ENCODE assay signal across 9 cellular contexts in the genomic region with DNA sequence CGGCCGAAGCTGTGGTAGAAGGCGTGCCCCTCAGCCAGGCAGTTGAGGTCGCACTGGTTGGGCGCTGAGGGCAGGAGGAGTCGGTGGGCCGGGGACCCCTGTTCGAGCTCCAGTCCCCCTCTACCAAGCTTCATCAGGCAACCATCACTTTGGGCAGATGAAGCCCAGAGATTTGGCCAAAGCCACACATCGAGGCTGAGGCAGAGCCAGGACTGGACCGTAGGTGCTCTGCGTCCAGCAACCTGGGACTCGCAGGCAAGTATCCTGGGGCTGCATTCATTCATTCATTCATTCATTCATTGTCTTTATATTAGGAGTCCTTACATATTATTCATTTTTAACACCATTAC. TPM values are rescaled to one million over a fixed set of nuclear protein-coding genes. Genes with fewer than 3 reads are reported as not detected.
A peak's percentile ranks its signal among the peaks of the same experiment; 100 is the strongest.
DNase-seq lines count a peak whose midpoint lies in the region; ATAC-seq, FAIRE-seq and TF ChIP-seq lines count a peak whose summit lies in the region.
"Had no signal": no experiment of that assay in that cellular context is flagged by ENCODE, and none has a peak within 500 bp of the region (broad histone marks: within the 10 kb centered on the region; RNA-seq: fewer than 3 reads in every experiment).

No MANE protein-coding gene starts in this region.

- TF ChIP-seq POLR2A in endothelial cell of umbilical vein (IDR thresholded peaks at IDR 0.05; ENCODE audit: low read depth, low read length): no peak

- H3K79me2 ChIP-seq in endothelial cell of umbilical vein (ENCODE audit: control insufficient read depth, insufficient read depth, low read length) (no peaks in the 10 kb centered on the region), neural progenitor cell (ENCODE audit: low read depth) (no peaks in the 10 kb centered on the region)

- TF ChIP-seq CTCF in AG10803 (conservative IDR thresholded peaks at IDR 0.05; ENCODE audit: low read length): no peak
- TF ChIP-seq CTCF in endothelial cell of umbilical vein (IDR thresholded peaks at IDR 0.05; ENCODE audit: extremely low read depth in 1 of 2, insufficient read depth in 1 of 2, low read depth in 1 of 2, low read length in 2 of 2): no peak
- no peak for TF ChIP-seq CTCF in neural progenitor cell (IDR thresholded peaks at IDR 0.05)

- H3K9me1 ChIP-seq in endothelial cell of umbilical vein (replicated peaks; ENCODE audit: control insufficient read depth, extremely low read depth, insufficient read depth, low read length): no peaks in the 10 kb centered on the region

- H3K9me3 ChIP-seq in endothelial cell of umbilical vein (replicated peaks; ENCODE audit: control insufficient read depth, insufficient read depth, low read length): no peaks in the 10 kb centered on the region
- no peaks in the 10 kb centered on the region for H3K9me3 ChIP-seq in neural progenitor cell (ENCODE audit: low read depth)

- no peak overlapping the region for H3K9ac ChIP-seq in endothelial cell of umbilical vein (replicated peaks; ENCODE audit: extremely low read depth, insufficient read depth, low read length)
- no peak overlapping the region for H3K9ac ChIP-seq in neural progenitor cell

- FAIRE-seq in endothelial cell of umbilical vein (lab: Jason Lieb, UNC): no peak

- peaks cover 24% of the 10 kb centered on the region for H3K4me1 Mint-ChIP-seq in neural progenitor cell
- H3K4me1 Mint-ChIP-seq in activated CD4-positive, alpha-beta memory T cell treated with anti-CD3 and anti-CD28 coated beads for 36 hours (ENCODE audit: low read depth): peaks cover 10% of the 10 kb centered on the region

- no peak overlapping the region for H3K4me2 ChIP-seq in endothelial cell of umbilical vein (ENCODE audit: insufficient read depth, low read length)
- H3K4me2 ChIP-seq in neural progenitor cell: peak overlapping the region; percentile 16

- H3K36me3 Mint-ChIP-seq in neural progenitor cell: no peaks in the 10 kb centered on the region
- H3K36me3 Mint-ChIP-seq in activated CD4-positive, alpha-beta memory T cell treated with anti-CD3 and anti-CD28 coated beads for 36 hours: no peaks in the 10 kb centered on the region
- H3K36me3 Mint-ChIP-seq: activated naive CD8-positive, alpha-beta T cell had no signal

- POLR2A ChIA-PET in endothelial cell of umbilical vein (lab: Charles Lee): no interaction called here
- POLR2A ChIA-PET in activated CD4-positive, alpha-beta memory T cell treated with anti-CD3 and anti-CD28 coated beads for 36 hours (lab: Charles Lee): no interaction called here

- no peaks in the 10 kb centered on the region for H4K20me1 ChIP-seq in endothelial cell of umbilical vein (replicated peaks; ENCODE audit: control insufficient read depth, extremely low read depth, insufficient read depth, low read length)
- no peaks in the 10 kb centered on the region for H4K20me1 ChIP-seq in neural progenitor cell (ENCODE audit: low read depth)

- H3K27ac ChIP-seq in endothelial cell of umbilical vein (ENCODE audit: insufficient read depth, low read depth, low read length): no peak overlapping the region
- H3K27ac ChIP-seq in neural progenitor cell: no peak overlapping the region

- H3K4me3 Mint-ChIP-seq in neural progenitor cell: peak overlapping the region; percentile 54
- no peak overlapping the region for H3K4me3 Mint-ChIP-seq in activated CD4-positive, alpha-beta memory T cell treated with anti-CD3 and anti-CD28 coated beads for 36 hours

- H3K4me3 ChIP-seq in AG10803 (ENCODE audit: low read length) (peak overlapping the region; percentile 37), endothelial cell of umbilical vein (replicated peaks in 1 of 3; ENCODE audit: insufficient read depth in 1 of 3, low read depth in 1 of 3, low read length in 3 of 3) (no peak overlapping the region), neural progenitor cell (peak overlapping the region; percentile 57)

- peak overlapping the region; percentile 49 for H2AFZ ChIP-seq in endothelial cell of umbilical vein (ENCODE audit: low read depth, low read length)
- H2AFZ ChIP-seq in neural progenitor cell (replicated peaks): peak overlapping the region; percentile 54

- H3K27me3 ChIP-seq in endothelial cell of umbilical vein (ENCODE audit: control insufficient read depth in 2 of 2, insufficient read depth in 2 of 2, low read length in 2 of 2): peaks cover 7 to 12% of the 10 kb centered on the region in 2 experiments
- H3K27me3 ChIP-seq in neural progenitor cell: peaks cover 63% of the 10 kb centered on the region

- DNase-seq in AG10803 (ENCODE audit: low read depth) (no peak), OCI-M1 (lab: John Stamatoyannopoulos, UW) (peak; percentile 32), endothelial cell of umbilical vein (ENCODE audit: low read depth, low spot score) (no peak), neural progenitor cell (ENCODE audit: low spot score) (no peak), T-helper 9 cell (no peak)
- no peak for DNase-seq in activated CD4-positive, alpha-beta memory T cell treated with anti-CD3 and anti-CD28 coated beads for 36 hours
- no peak for DNase-seq in activated CD8-positive, alpha-beta memory T cell treated with anti-CD3 and anti-CD28 coated beads for 24 hours

- H3K27ac Mint-ChIP-seq in neural progenitor cell: no peak overlapping the region
- no peak overlapping the region for H3K27ac Mint-ChIP-seq in activated CD4-positive, alpha-beta memory T cell treated with anti-CD3 and anti-CD28 coated beads for 36 hours

- no TSS peak for BruUV-seq in endothelial cell of umbilical vein (replicated peaks; lab: Mats Ljungman, UMichigan)

- H3K36me3 ChIP-seq in endothelial cell of umbilical vein (ENCODE audit: control insufficient read depth in 2 of 2, extremely low read depth in 1 of 2, insufficient read depth in 2 of 2, low read length in 2 of 2): no peaks in the 10 kb centered on the region
- no peaks in the 10 kb centered on the region for H3K36me3 ChIP-seq in neural progenitor cell

- CTCF ChIA-PET in endothelial cell of umbilical vein (lab: Charles Lee): interaction anchor here (0.8 to 1.1 kb wide), 2 partner anchors 17 to 42 kb away, joined by 3 to 6 read pairs; partner anchors contain the start of gene REEP6
- CTCF ChIA-PET in activated CD4-positive, alpha-beta memory T cell treated with anti-CD3 and anti-CD28 coated beads for 36 hours (lab: Charles Lee): interaction anchor here (1.0 kb wide), 1 partner anchor 260 kb away, joined by 3 read pairs; no protein-coding TSS in a partner anchor

- intact Hi-C loops in endothelial cell of umbilical vein (cut with micrococcal nuclease): no loop called here
- intact Hi-C loops in activated CD4-positive, alpha-beta memory T cell treated with anti-CD3 and anti-CD28 coated beads for 36 hours (cut with micrococcal nuclease): no loop called here

- peaks cover 38% of the 10 kb centered on the region for H3F3A ChIP-seq in neural progenitor cell (ENCODE audit: low read depth)

- ATAC-seq in HG03442 (IDR thresholded peaks at IDR 0.05; ENCODE audit: unreplicated experiment): no peak

- H3K9me3 Mint-ChIP-seq in neural progenitor cell: peaks cover 5% of the 10 kb centered on the region
- H3K9me3 Mint-ChIP-seq in activated CD4-positive, alpha-beta memory T cell treated with anti-CD3 and anti-CD28 coated beads for 36 hours: no peaks in the 10 kb centered on the region

- H3K27me3 Mint-ChIP-seq in neural progenitor cell (ENCODE audit: insufficient read depth, low read depth): peaks cover 20% of the 10 kb centered on the region
- H3K27me3 Mint-ChIP-seq in activated CD4-positive, alpha-beta memory T cell treated with anti-CD3 and anti-CD28 coated beads for 36 hours: peaks cover 10% of the 10 kb centered on the region

- H3K4me1 ChIP-seq in endothelial cell of umbilical vein (ENCODE audit: control insufficient read depth, extremely low read depth, insufficient read depth, low read length) (no peaks in the 10 kb centered on the region), neural progenitor cell (peaks cover 13% of the 10 kb centered on the region)

- dilution Hi-C loops in endothelial cell of umbilical vein (cut with MboI; ENCODE audit: extremely low pct_ligation_motif_present, low sequenced_read_pairs): no loop called here

RNA-seq across cellular contexts. Expression of gene ADAMTSL5, which starts 4.3 kb away (rescaled TPM):
- not detected in 2 replicates for total RNA-seq in endothelial cell of umbilical vein
- 0.07 TPM in 1 of 2 replicates, not detected in the other for polyA plus RNA-seq in endothelial cell of umbilical vein
- 0.01 TPM in 1 of 2 replicates, not detected in the other for polyA plus RNA-seq in endothelial cell of umbilical vein (2011; cell fraction: cytosol; rRNA removed)
- polyA plus RNA-seq in endothelial cell of umbilical vein (2011; cell fraction: nucleus; rRNA removed): not detected in 2 replicates
- not detected in 2 replicates for polyA plus RNA-seq in endothelial cell of umbilical vein (2012)
- 0.08 TPM in 1 of 2 replicates, not detected in the other for polyA minus RNA-seq in endothelial cell of umbilical vein
- 21.5 TPM for polyA minus RNA-seq in endothelial cell of umbilical vein (2011; cell fraction: cytosol; rRNA and poly(A)+ RNA removed)
- not detected in 2 replicates for polyA minus RNA-seq in endothelial cell of umbilical vein (2011; cell fraction: nucleus; rRNA and poly(A)+ RNA removed)
- total RNA-seq in neural progenitor cell (ENCODE audit: low replicate concordance): 0.12 and 0.13 TPM in 2 replicates
- total RNA-seq in activated CD4-positive, alpha-beta memory T cell treated with anti-CD3 and anti-CD28 coated beads for 36 hours: 1 to 10 TPM; 1.9 to 3.7 TPM

RNA-seq across cellular contexts. Expression of gene PLK5, which starts 15.4 kb away (rescaled TPM):
- total RNA-seq in endothelial cell of umbilical vein (not detected in 2 replicates), neural progenitor cell (ENCODE audit: low replicate concordance) (0.81 TPM in 1 of 2 replicates, not detected in the other)
- not detected in 2 replicates for polyA plus RNA-seq in endothelial cell of umbilical vein
- not detected in 2 replicates for polyA plus RNA-seq in endothelial cell of umbilical vein (2011; cell fraction: cytosol; rRNA removed)
- polyA plus RNA-seq in endothelial cell of umbilical vein (2011; cell fraction: nucleus; rRNA removed): 0.07 TPM in 1 of 2 replicates, not detected in the other
- 0.19 TPM in 1 of 2 replicates, not detected in the other for polyA plus RNA-seq in endothelial cell of umbilical vein (2012)
- polyA minus RNA-seq in endothelial cell of umbilical vein: not detected in 2 replicates
- polyA minus RNA-seq in endothelial cell of umbilical vein (2011; cell fraction: cytosol; rRNA and poly(A)+ RNA removed): not detected
- not detected in 2 replicates for polyA minus RNA-seq in endothelial cell of umbilical vein (2011; cell fraction: nucleus; rRNA and poly(A)+ RNA removed)
- total RNA-seq in activated CD4-positive, alpha-beta memory T cell treated with anti-CD3 and anti-CD28 coated beads for 36 hours: not detected

RNA-seq across cellular contexts. Expression of gene REEP6, which starts 17.5 kb away (rescaled TPM):
- total RNA-seq in endothelial cell of umbilical vein: 1.5 and 1.8 TPM in 2 replicates
- 1.3 and 1.5 TPM in 2 replicates for polyA plus RNA-seq in endothelial cell of umbilical vein
- polyA plus RNA-seq in endothelial cell of umbilical vein (2011; cell fraction: cytosol; rRNA removed): 0.56 TPM in 2 replicates
- 0.21 and 0.56 TPM in 2 replicates for polyA plus RNA-seq in endothelial cell of umbilical vein (2011; cell fraction: nucleus; rRNA removed)
- polyA plus RNA-seq in endothelial cell of umbilical vein (2012): 2.0 and 3.6 TPM in 2 replicates
- polyA minus RNA-seq in endothelial cell of umbilical vein: 0.49 and 1.5 TPM in 2 replicates
- 5.2 TPM for polyA minus RNA-seq in endothelial cell of umbilical vein (2011; cell fraction: cytosol; rRNA and poly(A)+ RNA removed)
- polyA minus RNA-seq in endothelial cell of umbilical vein (2011; cell fraction: nucleus; rRNA and poly(A)+ RNA removed): not detected in 2 replicates
- total RNA-seq in neural progenitor cell (ENCODE audit: low replicate concordance): 4.8 and 13.0 TPM in 2 replicates
- 1 to 10 TPM; 1.8 to 1.9 TPM for total RNA-seq in activated CD4-positive, alpha-beta memory T cell treated with anti-CD3 and anti-CD28 coated beads for 36 hours

RNA-seq across cellular contexts. Expression of gene PCSK4, which starts 18.3 kb away (rescaled TPM):
- 0.92 and 1.2 TPM in 2 replicates for total RNA-seq in endothelial cell of umbilical vein
- polyA plus RNA-seq in endothelial cell of umbilical vein: 1.7 TPM in 2 replicates
- polyA plus RNA-seq in endothelial cell of umbilical vein (2011; cell fraction: cytosol; rRNA removed): 0.41 and 0.48 TPM in 2 replicates
- 5.9 and 7.2 TPM in 2 replicates for polyA plus RNA-seq in endothelial cell of umbilical vein (2011; cell fraction: nucleus; rRNA removed)
- 0.96 and 2.2 TPM in 2 replicates for polyA plus RNA-seq in endothelial cell of umbilical vein (2012)
- 1.2 and 1.4 TPM in 2 replicates for polyA minus RNA-seq in endothelial cell of umbilical vein
- 0.61 TPM for polyA minus RNA-seq in endothelial cell of umbilical vein (2011; cell fraction: cytosol; rRNA and poly(A)+ RNA removed)
- polyA minus RNA-seq in endothelial cell of umbilical vein (2011; cell fraction: nucleus; rRNA and poly(A)+ RNA removed): 0.38 and 1.1 TPM in 2 replicates
- total RNA-seq in neural progenitor cell (ENCODE audit: low replicate concordance): 3.6 and 12.5 TPM in 2 replicates
- 1 to 10 TPM; 1.5 to 2.7 TPM for total RNA-seq in activated CD4-positive, alpha-beta memory T cell treated with anti-CD3 and anti-CD28 coated beads for 36 hours

RNA-seq across cellular contexts. Expression of gene C19orf25, which starts 29.5 kb away (rescaled TPM):
- 28.0 and 29.0 TPM in 2 replicates for total RNA-seq in endothelial cell of umbilical vein
- 34.6 and 40.3 TPM in 2 replicates for polyA plus RNA-seq in endothelial cell of umbilical vein
- polyA plus RNA-seq in endothelial cell of umbilical vein (2011; cell fraction: cytosol; rRNA removed): 21.2 and 27.3 TPM in 2 replicates
- polyA plus RNA-seq in endothelial cell of umbilical vein (2011; cell fraction: nucleus; rRNA removed): 20.9 TPM in 2 replicates
- 10.8 and 16.6 TPM in 2 replicates for polyA plus RNA-seq in endothelial cell of umbilical vein (2012)
- 7.0 and 9.5 TPM in 2 replicates for polyA minus RNA-seq in endothelial cell of umbilical vein
- polyA minus RNA-seq in endothelial cell of umbilical vein (2011; cell fraction: cytosol; rRNA and poly(A)+ RNA removed): 19.0 TPM
- 9.1 and 11.3 TPM in 2 replicates for polyA minus RNA-seq in endothelial cell of umbilical vein (2011; cell fraction: nucleus; rRNA and poly(A)+ RNA removed)
- 14.4 and 40.4 TPM in 2 replicates for total RNA-seq in neural progenitor cell (ENCODE audit: low replicate concordance)
- total RNA-seq in activated CD4-positive, alpha-beta memory T cell treated with anti-CD3 and anti-CD28 coated beads for 36 hours: 10 to 100 TPM; 24.4 to 26.9 TPM

Comparison
In these comparisons a context has a peak if more than half of its experiments do, and no peak if none do; other contexts are left out.
1. H3K4me3 ChIP-seq: peak in AG10803 (single experiment) and neural progenitor cell (single experiment); none in endothelial cell of umbilical vein (0 of 3).